ENCODE assay signal across 21 cellular contexts in the genomic region with DNA sequence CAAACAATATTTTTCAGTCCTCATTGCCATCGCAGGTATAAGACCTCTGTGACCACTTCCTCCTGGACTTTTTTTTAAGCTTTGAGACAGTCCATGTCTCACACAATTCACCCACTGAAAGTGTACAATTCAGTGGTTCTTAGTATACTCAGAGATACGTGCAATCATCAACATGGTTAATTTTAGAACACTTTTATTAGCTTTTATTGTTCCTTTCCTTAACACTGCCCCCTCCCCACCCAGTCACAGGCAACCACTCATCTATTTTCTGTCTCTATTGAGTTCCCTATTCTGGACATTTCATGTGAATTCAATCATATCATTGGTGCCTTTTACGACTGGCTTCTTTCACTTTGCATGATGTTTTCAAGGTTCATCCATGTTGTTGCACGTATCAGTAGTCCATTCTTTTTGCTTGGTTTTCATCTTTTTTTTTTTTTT. TPM values are rescaled to one million over a fixed set of nuclear protein-coding genes. Genes with fewer than 3 reads are reported as not detected.
DNase-seq lines count a peak whose midpoint lies in the region; ATAC-seq, FAIRE-seq and TF ChIP-seq lines count a peak whose summit lies in the region.
"Had no signal": no experiment of that assay in that cellular context is flagged by ENCODE, and none has a peak within 500 bp of the region (broad histone marks: within the 10 kb centered on the region; RNA-seq: fewer than 3 reads in every experiment).

No MANE protein-coding gene starts in this region.

- H3K4me2 ChIP-seq in K562 (ENCODE audit: insufficient read depth, low read length): no peak overlapping the region

- POLR2A ChIA-PET in activated CD8-positive, alpha-beta T cell treated with anti-CD3 and anti-CD28 coated beads, Interleukin-2, amount 10 ng/mL, durations not matched to agents 7 days and 5 days (lab: Charles Lee): no interaction called here
- POLR2A ChIA-PET in activated CD8-positive, alpha-beta T cell treated with anti-CD3 and anti-CD28 coated beads for 36 hours (lab: Charles Lee): no interaction called here
- POLR2A ChIA-PET in K562 (lab: Yijun Ruan, JAX): interaction anchor here (1.7 kb wide), 1 partner anchor 8 kb away, joined by 9 read pairs; no protein-coding TSS in a partner anchor

- H3K27ac Mint-ChIP-seq in activated CD8-positive, alpha-beta T cell treated with anti-CD3 and anti-CD28 coated beads, Interleukin-2, amount 10 ng/mL, durations not matched to agents 7 days and 5 days: peak overlapping the region; percentile 5
- H3K27ac Mint-ChIP-seq in activated CD8-positive, alpha-beta T cell treated with anti-CD3 and anti-CD28 coated beads for 36 hours: no peak overlapping the region
- peak overlapping the region; percentile 54 for H3K27ac Mint-ChIP-seq in stimulated activated memory B cell treated with anti-CD40 and anti-IgM and Interleukin-4, amounts not matched to agents 10 μg/mL and 1 μg/mL and 100 μg/mL, for 72 hours
- H3K27ac Mint-ChIP-seq: activated naive CD4-positive, alpha-beta T cell treated with anti-CD3 and anti-CD28 coated beads, Interleukin-2, amount 10 ng/mL, durations not matched to agents 7 days and 5 days; activated T-cell treated with anti-CD3 and anti-CD28 coated beads, Interleukin-2, amount 50 U/mL, for 24 hours had no signal

- no peak overlapping the region for H2AFZ ChIP-seq in K562 (ENCODE audit: low read depth, low read length)

- TF ChIP-seq CTCF in activated CD8-positive, alpha-beta T cell treated with anti-CD3 and anti-CD28 coated beads for 36 hours (IDR thresholded peaks at IDR 0.05): no peak
- TF ChIP-seq CTCF in NB4 (IDR thresholded peaks at IDR 0.05; ENCODE audit: low read depth, low read length) (no peak), K562 (IDR thresholded peaks at IDR 0.05 in 2 of 3, conservative IDR thresholded peaks at IDR 0.05 in 1 of 3; ENCODE audit: insufficient read depth in 2 of 3, low read depth in 1 of 3, low read length in 3 of 3) (no peak)

- no peak for DNase-seq in activated CD8-positive, alpha-beta T cell treated with anti-CD3 and anti-CD28 coated beads, Interleukin-2, amount 10 ng/mL, durations not matched to agents 7 days and 5 days
- no peak for DNase-seq in activated CD8-positive, alpha-beta T cell treated with anti-CD3 and anti-CD28 coated beads for 36 hours
- DNase-seq in NB4 (ENCODE audit: low read depth) (peak; percentile 34), K562 (ENCODE audit: extremely low read depth in 1 of 4, low spot score in 3 of 4) (no peak), NAMALWA (ENCODE audit: low spot score) (no peak)
- DNase-seq: activated CD4-positive, CD25-positive, alpha-beta regulatory T cell; activated naive CD4-positive, alpha-beta T cell treated with anti-CD3 and anti-CD28 coated beads, Interleukin-2, amount 10 ng/mL, durations not matched to agents 7 days and 5 days; activated T-cell treated with anti-CD3 and anti-CD28 coated beads, Interleukin-2, amount 50 U/mL, for 24 hours; AML-193; Caco-2; foreskin melanocyte; hypothalamus; NCI-H1694 treated with DMSO at 0.1 percent for 48 hours; RPMI8226 had no signal

- intact Hi-C loops in activated CD8-positive, alpha-beta T cell treated with anti-CD3 and anti-CD28 coated beads for 36 hours (cut with micrococcal nuclease): no loop called here
- intact Hi-C loops in K562 (cut with micrococcal nuclease): no loop called here

- H3K36me3 ChIP-seq in K562 (ENCODE audit: control insufficient read depth, insufficient read depth, low read length): peaks cover 2% of the 10 kb centered on the region; the same call in 2 of the 3 replicates
- H3K36me3 ChIP-seq: right atrium auricular region had no signal

- ATAC-seq in activated CD8-positive, alpha-beta T cell treated with anti-CD3 and anti-CD28 coated beads, Interleukin-2, amount 10 ng/mL, durations not matched to agents 7 days and 5 days: no peak
- no peak for ATAC-seq in activated CD8-positive, alpha-beta T cell treated with anti-CD3 and anti-CD28 coated beads for 36 hours
- ATAC-seq in K562 (no peak), GM18873 (IDR thresholded peaks at IDR 0.05; ENCODE audit: low FRiP score, unreplicated experiment) (no peak), GM18511 (IDR thresholded peaks at IDR 0.05; ENCODE audit: unreplicated experiment) (no peak)
- ATAC-seq in stimulated activated memory B cell treated with anti-CD40 and anti-IgM and Interleukin-4, amounts not matched to agents 10 μg/mL and 1 μg/mL and 100 μg/mL, for 72 hours: peak; percentile 79

- TF ChIP-seq RAD21 in K562 (CRISPR knock-in tag; conservative IDR thresholded peaks at IDR 0.05 in 1 of 2, IDR thresholded peaks at IDR 0.05 in 1 of 2): no peak

- H3K4me1 Mint-ChIP-seq in activated CD8-positive, alpha-beta T cell treated with anti-CD3 and anti-CD28 coated beads, Interleukin-2, amount 10 ng/mL, durations not matched to agents 7 days and 5 days (ENCODE audit: low read depth): peaks cover 19% of the 10 kb centered on the region
- peaks cover 10% of the 10 kb centered on the region for H3K4me1 Mint-ChIP-seq in activated CD8-positive, alpha-beta T cell treated with anti-CD3 and anti-CD28 coated beads for 36 hours (ENCODE audit: low read depth)
- H3K4me1 Mint-ChIP-seq in stimulated activated memory B cell treated with anti-CD40 and anti-IgM and Interleukin-4, amounts not matched to agents 10 μg/mL and 1 μg/mL and 100 μg/mL, for 72 hours: peaks cover 37% of the 10 kb centered on the region

- no peaks in the 10 kb centered on the region for H3K27me3 ChIP-seq in K562 (ENCODE audit: control insufficient read depth in 2 of 2, insufficient read depth in 2 of 2, low read length in 2 of 2)
- H3K27me3 ChIP-seq: right atrium auricular region had no signal

- no peak overlapping the region for H3K27ac ChIP-seq in K562 (ENCODE audit: extremely low read depth, low read depth, low read length)
- H3K27ac ChIP-seq: 22Rv1, right atrium auricular region had no signal

- 44% methylated on average over 4 of the region's 4 CpGs for WGBS in K562 (ENCODE audit: insufficient coverage, low coverage, missing lambda C conversion rate)

- no peaks in the 10 kb centered on the region for H3K9me3 Mint-ChIP-seq in activated CD8-positive, alpha-beta T cell treated with anti-CD3 and anti-CD28 coated beads, Interleukin-2, amount 10 ng/mL, durations not matched to agents 7 days and 5 days (ENCODE audit: insufficient read depth)
- no peaks in the 10 kb centered on the region for H3K9me3 Mint-ChIP-seq in activated CD8-positive, alpha-beta T cell treated with anti-CD3 and anti-CD28 coated beads for 36 hours
- H3K9me3 Mint-ChIP-seq in stimulated activated memory B cell treated with anti-CD40 and anti-IgM and Interleukin-4, amounts not matched to agents 10 μg/mL and 1 μg/mL and 100 μg/mL, for 72 hours: no peaks in the 10 kb centered on the region
- H3K9me3 Mint-ChIP-seq: activated naive CD4-positive, alpha-beta T cell treated with anti-CD3 and anti-CD28 coated beads, Interleukin-2, amount 10 ng/mL, durations not matched to agents 7 days and 5 days; activated T-cell treated with anti-CD3 and anti-CD28 coated beads, Interleukin-2, amount 50 U/mL, for 24 hours; central memory CD8-positive, alpha-beta T cell had no signal

- H3K9ac ChIP-seq in K562 (ENCODE audit: insufficient read depth in 1 of 2, low read depth in 2 of 2, low read length in 2 of 2): no peak overlapping the region

- TF ChIP-seq POLR2A in NB4 (IDR thresholded peaks at IDR 0.05; ENCODE audit: extremely low read depth, insufficient read length) (no peak), K562 (conservative IDR thresholded peaks at IDR 0.05) (no peak)

- H3K9me1 ChIP-seq in K562 (ENCODE audit: control insufficient read depth, insufficient read depth, low read length): no peaks in the 10 kb centered on the region

- H3K4me3 Mint-ChIP-seq in activated CD8-positive, alpha-beta T cell treated with anti-CD3 and anti-CD28 coated beads, Interleukin-2, amount 10 ng/mL, durations not matched to agents 7 days and 5 days: no peak overlapping the region
- no peak overlapping the region for H3K4me3 Mint-ChIP-seq in activated CD8-positive, alpha-beta T cell treated with anti-CD3 and anti-CD28 coated beads for 36 hours
- H3K4me3 Mint-ChIP-seq in stimulated activated memory B cell treated with anti-CD40 and anti-IgM and Interleukin-4, amounts not matched to agents 10 μg/mL and 1 μg/mL and 100 μg/mL, for 72 hours: peak overlapping the region; percentile 59
- H3K4me3 Mint-ChIP-seq: activated naive CD4-positive, alpha-beta T cell treated with anti-CD3 and anti-CD28 coated beads, Interleukin-2, amount 10 ng/mL, durations not matched to agents 7 days and 5 days; activated T-cell treated with anti-CD3 and anti-CD28 coated beads, Interleukin-2, amount 50 U/mL, for 24 hours; central memory CD8-positive, alpha-beta T cell had no signal

- no peaks in the 10 kb centered on the region for H3K9me3 ChIP-seq in K562 (replicated peaks; ENCODE audit: control insufficient read depth, insufficient read depth, low read depth, low read length)
- H3K9me3 ChIP-seq: Caco-2, right atrium auricular region had no signal

- H3K4me1 ChIP-seq in K562 (replicated peaks in 1 of 2; ENCODE audit: control insufficient read depth in 2 of 2, insufficient read depth in 2 of 2, low read length in 2 of 2): peaks cover 2 to 5% of the 10 kb centered on the region in 2 experiments; a peak in 2 of 5 replicates
- H3K4me1 ChIP-seq: Caco-2 had no signal

- in situ Hi-C loops in K562 (cut with MboI): no loop called here

- H3K36me3 Mint-ChIP-seq in activated CD8-positive, alpha-beta T cell treated with anti-CD3 and anti-CD28 coated beads, Interleukin-2, amount 10 ng/mL, durations not matched to agents 7 days and 5 days (ENCODE audit: low read depth): peaks cover 5% of the 10 kb centered on the region
- H3K36me3 Mint-ChIP-seq in activated CD8-positive, alpha-beta T cell treated with anti-CD3 and anti-CD28 coated beads for 36 hours (ENCODE audit: low read depth): no peaks in the 10 kb centered on the region
- H3K36me3 Mint-ChIP-seq in stimulated activated memory B cell treated with anti-CD40 and anti-IgM and Interleukin-4, amounts not matched to agents 10 μg/mL and 1 μg/mL and 100 μg/mL, for 72 hours: peaks cover 11% of the 10 kb centered on the region
- H3K36me3 Mint-ChIP-seq: activated naive CD4-positive, alpha-beta T cell treated with anti-CD3 and anti-CD28 coated beads, Interleukin-2, amount 10 ng/mL, durations not matched to agents 7 days and 5 days had no signal

- CTCF ChIA-PET in activated CD8-positive, alpha-beta T cell treated with anti-CD3 and anti-CD28 coated beads, Interleukin-2, amount 10 ng/mL, durations not matched to agents 7 days and 5 days (lab: Charles Lee): interaction anchor here (1.6 to 2.9 kb wide), 3 partner anchors 26 to 129 kb away, joined by 3 to 10 read pairs (median 8); no protein-coding TSS in a partner anchor
- CTCF ChIA-PET in activated CD8-positive, alpha-beta T cell treated with anti-CD3 and anti-CD28 coated beads for 36 hours (lab: Charles Lee): interaction anchor here (1.3 to 2.1 kb wide), 4 partner anchors 8 to 50 kb away, joined by 3 to 10 read pairs (median 6); no protein-coding TSS in a partner anchor
- CTCF ChIA-PET in K562 (lab: Yijun Ruan, JAX; ENCODE audit: low intra/inter-chr PET ratio): no interaction called here

- H3K79me2 ChIP-seq in K562 (ENCODE audit: control insufficient read depth, insufficient read depth, low read length): no peaks in the 10 kb centered on the region

- peak; percentile 55 for FAIRE-seq in K562 (lab: Jason Lieb, UNC)
- FAIRE-seq: islet of Langerhans had no signal

- H3K4me3 ChIP-seq in NB4 (ENCODE audit: low read depth, low read length): no peak overlapping the region
- H3K4me3 ChIP-seq in K562: no peak overlapping the region
- H3K4me3 ChIP-seq: right atrium auricular region had no signal

- BruUV-seq in K562 (replicated peaks; lab: Mats Ljungman, UMichigan): no TSS peak

- TF ChIP-seq EP300 in K562 (IDR thresholded peaks at IDR 0.05; ENCODE audit: low read length): no peak

- no peaks in the 10 kb centered on the region for H3K27me3 Mint-ChIP-seq in activated CD8-positive, alpha-beta T cell treated with anti-CD3 and anti-CD28 coated beads, Interleukin-2, amount 10 ng/mL, durations not matched to agents 7 days and 5 days (ENCODE audit: low read depth)
- H3K27me3 Mint-ChIP-seq in activated CD8-positive, alpha-beta T cell treated with anti-CD3 and anti-CD28 coated beads for 36 hours: no peaks in the 10 kb centered on the region
- no peaks in the 10 kb centered on the region for H3K27me3 Mint-ChIP-seq in stimulated activated memory B cell treated with anti-CD40 and anti-IgM and Interleukin-4, amounts not matched to agents 10 μg/mL and 1 μg/mL and 100 μg/mL, for 72 hours
- H3K27me3 Mint-ChIP-seq: activated naive CD4-positive, alpha-beta T cell treated with anti-CD3 and anti-CD28 coated beads, Interleukin-2, amount 10 ng/mL, durations not matched to agents 7 days and 5 days; activated T-cell treated with anti-CD3 and anti-CD28 coated beads, Interleukin-2, amount 50 U/mL, for 24 hours; central memory CD8-positive, alpha-beta T cell had no signal

- no peaks in the 10 kb centered on the region for H4K20me1 ChIP-seq in K562 (replicated peaks; ENCODE audit: control insufficient read depth, insufficient read depth, low read length)

RNA-seq across cellular contexts. Expression of a gene that starts 16.2 kb away (rescaled TPM):
- total RNA-seq in activated CD8-positive, alpha-beta T cell treated with anti-CD3 and anti-CD28 coated beads, Interleukin-2, amount 10 ng/mL, durations not matched to agents 7 days and 5 days: 1 to 10 TPM; 7.2 to 7.7 TPM
- 1 to 10 TPM; 5.5 to 5.7 TPM for total RNA-seq in activated CD8-positive, alpha-beta T cell treated with anti-CD3 and anti-CD28 coated beads for 36 hours
- 15.1 and 38.6 TPM in 2 replicates for total RNA-seq in K562 (2011; cell fraction: chromatin; rRNA removed; ENCODE audit: low replicate concordance)
- total RNA-seq in K562 (2011; cell fraction: nucleolus; rRNA removed): 21.6 and 25.2 TPM in 2 replicates
- total RNA-seq in K562 (2011; cell fraction: nucleoplasm; rRNA removed): 21.0 and 24.7 TPM in 2 replicates
- 7.3 and 9.4 TPM in 2 replicates for total RNA-seq in K562 (2014; rRNA removed)
- 1.4 and 2.1 TPM in 2 replicates for total RNA-seq in K562 (2014; rRNA removed; fragmentation: Illumina TruSeq; extraction: Trizol)
- 4.7 and 4.9 TPM in 2 replicates for total RNA-seq in K562 (2015; rRNA removed; fragmentation: Illumina TruSeq; extraction: Trizol)
- 13.4 and 14.4 TPM in 2 replicates for total RNA-seq in K562 (2021)
- polyA plus RNA-seq in K562 (2011; rRNA removed): 1.7 and 3.6 TPM in 2 replicates
- 2.0 and 3.8 TPM in 2 replicates for polyA plus RNA-seq in K562 (2011; cell fraction: cytosol; rRNA removed)
- 7.3 and 13.2 TPM in 2 replicates for polyA plus RNA-seq in K562 (2011; cell fraction: nucleus; rRNA removed)
- polyA plus RNA-seq in K562 (2012): 6.2 and 8.4 TPM in 2 replicates
- polyA plus RNA-seq in K562 (2014; fragmentation: Illumina TruSeq; extraction: Trizol): 3.7 and 7.7 TPM in 2 replicates
- under 1 TPM; 0.01 to 0.04 TPM for polyA plus RNA-seq in K562 (2014; fragmentation: Nextera tagmentation; extraction: Ambion mirVana)
- polyA plus RNA-seq in K562 (2014; rRNA removed): 4.8 and 6.3 TPM in 2 replicates
- 5.1 and 5.7 TPM in 2 replicates for polyA minus RNA-seq in K562 (2011; rRNA and poly(A)+ RNA removed)
- 5.6 and 7.4 TPM in 2 replicates for polyA minus RNA-seq in K562 (2011; cell fraction: cytosol; rRNA and poly(A)+ RNA removed)
- polyA minus RNA-seq in K562 (2011; cell fraction: nucleus; rRNA and poly(A)+ RNA removed): 8.1 and 10.1 TPM in 2 replicates

RNA-seq across cellular contexts. Expression of a gene that starts 30.9 kb away (rescaled TPM):
- 1 to 10 TPM; 7.3 to 7.4 TPM for total RNA-seq in activated CD8-positive, alpha-beta T cell treated with anti-CD3 and anti-CD28 coated beads, Interleukin-2, amount 10 ng/mL, durations not matched to agents 7 days and 5 days
- total RNA-seq in activated CD8-positive, alpha-beta T cell treated with anti-CD3 and anti-CD28 coated beads for 36 hours: 1 to 10 TPM; 5.0 to 5.3 TPM
- 6.1 and 8.1 TPM in 2 replicates for total RNA-seq in K562 (2011; cell fraction: chromatin; rRNA removed; ENCODE audit: low replicate concordance)
- total RNA-seq in K562 (2011; cell fraction: nucleolus; rRNA removed): 10.5 and 11.7 TPM in 2 replicates
- total RNA-seq in K562 (2011; cell fraction: nucleoplasm; rRNA removed): 9.2 and 11.8 TPM in 2 replicates
- total RNA-seq in K562 (2014; rRNA removed) (3.7 and 4.3 TPM in 2 replicates), K562 (2014; rRNA removed; fragmentation: Illumina TruSeq; extraction: Trizol) (4.4 and 4.6 TPM in 2 replicates), K562 (2015; rRNA removed; fragmentation: Illumina TruSeq; extraction: Trizol) (4.9 TPM in 2 replicates), K562 (2021) (5.1 and 5.6 TPM in 2 replicates)
- polyA plus RNA-seq in K562 (2011; rRNA removed) (3.7 and 5.6 TPM in 2 replicates), K562 (2014; fragmentation: Illumina TruSeq; extraction: Trizol) (5.1 and 5.9 TPM in 2 replicates), K562 (2014; fragmentation: Nextera tagmentation; extraction: Ambion mirVana) (1 to 10 TPM; 6.3 to 6.9 TPM), K562 (2014; rRNA removed) (5.2 and 5.8 TPM in 2 replicates)
- 3.5 and 4.3 TPM in 2 replicates for polyA plus RNA-seq in K562 (2011; cell fraction: cytosol; rRNA removed)
- polyA plus RNA-seq in K562 (2011; cell fraction: nucleus; rRNA removed): 2.3 and 3.5 TPM in 2 replicates
- 4.0 and 5.4 TPM in 2 replicates for polyA plus RNA-seq in K562 (2012)
- 4.7 and 5.3 TPM in 2 replicates for polyA minus RNA-seq in K562 (2011; rRNA and poly(A)+ RNA removed)
- 1.1 and 1.9 TPM in 2 replicates for polyA minus RNA-seq in K562 (2011; cell fraction: cytosol; rRNA and poly(A)+ RNA removed)
- 2.7 and 4.7 TPM in 2 replicates for polyA minus RNA-seq in K562 (2011; cell fraction: nucleus; rRNA and poly(A)+ RNA removed)
